In the genomic region with DNA sequence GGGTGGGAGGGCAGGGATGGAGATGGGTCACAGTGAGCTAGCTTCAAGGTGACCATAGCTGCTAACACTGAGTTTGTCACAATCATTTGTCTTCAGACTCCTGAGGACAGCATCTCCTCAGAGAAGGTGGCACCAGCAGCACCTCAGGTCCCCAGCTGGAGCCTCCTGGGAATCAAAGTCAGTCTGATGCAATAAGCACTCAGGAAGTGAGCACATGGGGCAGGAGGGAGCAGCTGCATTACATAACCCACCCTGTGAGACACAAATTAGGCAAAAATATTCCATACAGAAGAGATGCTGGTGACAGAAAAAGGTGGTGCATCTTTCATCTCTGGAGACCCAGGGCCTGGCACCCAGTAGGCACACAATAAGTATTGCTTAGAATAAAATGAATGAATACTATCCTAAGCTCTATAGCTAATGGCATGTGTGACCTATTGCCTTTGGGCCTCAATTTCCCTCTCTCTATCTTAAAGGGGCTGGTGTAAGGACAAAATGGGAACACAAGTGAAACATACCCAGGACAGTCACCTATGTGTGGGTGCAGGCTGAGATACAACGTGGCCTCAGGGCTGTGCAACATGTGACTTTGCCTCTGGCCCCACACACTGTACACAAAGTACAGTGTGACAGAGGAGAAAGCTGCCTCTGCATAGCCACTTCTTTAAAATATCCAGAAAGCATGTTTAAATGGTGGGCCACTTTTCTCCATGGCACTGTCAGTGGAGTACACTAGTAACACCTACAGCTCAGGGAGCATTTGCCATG, we compare ENCODE assay signal across 11 cellular contexts. TPM values are rescaled to one million over a fixed set of nuclear protein-coding genes. Genes with fewer than 3 reads are reported as not detected.
DNase-seq lines count a peak whose midpoint lies in the region; ATAC-seq and TF ChIP-seq lines count a peak whose summit lies in the region.
"Had no signal": no experiment of that assay in that cellular context is flagged by ENCODE, and none has a peak within 500 bp of the region (broad histone marks: within the 10 kb centered on the region; RNA-seq: fewer than 3 reads in every experiment).

No MANE protein-coding gene starts in this region.

- no peaks in the 10 kb centered on the region for H3K36me3 Mint-ChIP-seq in natural killer cell

- no peaks in the 10 kb centered on the region for H3K4me1 Mint-ChIP-seq in natural killer cell

- no peaks in the 10 kb centered on the region for H3K9me3 Mint-ChIP-seq in natural killer cell

- peak; percentile 53 for ATAC-seq in GM21529 (IDR thresholded peaks at IDR 0.05; ENCODE audit: unreplicated experiment)
- no peak for ATAC-seq in natural killer cell
- ATAC-seq in HG02870 (IDR thresholded peaks at IDR 0.05; ENCODE audit: unreplicated experiment) = no peak
- no peak for ATAC-seq in GM18858 (IDR thresholded peaks at IDR 0.05; ENCODE audit: unreplicated experiment)
- no peak for ATAC-seq in esophagus mucosa
- ATAC-seq: gastroesophageal sphincter, sciatic nerve had no signal

- DNase-seq in NCI-H460 (ENCODE audit: extremely low read depth, low read depth) = peak; percentile 30
- peak; percentile 57 for DNase-seq in fibroblast of pulmonary artery (ENCODE audit: low read depth)
- no peak for DNase-seq in natural killer cell
- DNase-seq: NCI-H2227 treated with DMSO at 0.1 percent for 48 hours had no signal

- intact Hi-C loops in natural killer cell (cut with micrococcal nuclease) = no loop called here

- no peaks in the 10 kb centered on the region for H3K27me3 Mint-ChIP-seq in natural killer cell (ENCODE audit: low read depth in 2 of 2)

- no peak overlapping the region for H3K4me3 ChIP-seq in fibroblast of pulmonary artery (replicated peaks; ENCODE audit: low read depth, low read length)
- H3K4me3 ChIP-seq: gastroesophageal sphincter had no signal

- no peak overlapping the region for H3K4me3 Mint-ChIP-seq in natural killer cell

- 0 out of 2 replicates have a peak overlapping the region, but pooled peaks have one; percentile 19 for H3K27ac ChIP-seq in C4-2B
- H3K27ac ChIP-seq: gastroesophageal sphincter had no signal

- H3K27ac Mint-ChIP-seq in natural killer cell = no peak overlapping the region

- TF ChIP-seq CTCF in C4-2B (conservative IDR thresholded peaks at IDR 0.05) = no peak
- no peak for TF ChIP-seq CTCF in fibroblast of pulmonary artery (IDR thresholded peaks at IDR 0.05; ENCODE audit: low read length, missing control alignments)
- no peak for TF ChIP-seq CTCF in natural killer cell (IDR thresholded peaks at IDR 0.05)

RNA-seq across cellular contexts. Expression of gene SLC39A8, which starts 37.1 kb away (rescaled TPM):
- 650 and 658 TPM in 2 replicates for total RNA-seq in NCI-H460 (2014; rRNA removed; shearing (Covaris generic))
- polyA plus RNA-seq in NCI-H460 (2014; cell fraction: nucleus; rRNA removed) = 233 and 320 TPM in 2 replicates
- total RNA-seq in natural killer cell (10 to 100 TPM; 18.0 to 20.0 (median 18.2) TPM), esophagus mucosa (3.1 TPM)

Comparison
In these comparisons a context has a peak if more than half of its experiments do, and no peak if none do; other contexts are left out.
1. RNA of gene SLC39A8, which starts 37.1 kb away (total RNA-seq): 650 to 658 TPM in NCI-H460; 18.0 to 20.0 TPM in natural killer cell and 3.1 TPM in esophagus mucosa (single experiment); every median in the first group is over 10 times any median in the second.